In the genomic region with DNA sequence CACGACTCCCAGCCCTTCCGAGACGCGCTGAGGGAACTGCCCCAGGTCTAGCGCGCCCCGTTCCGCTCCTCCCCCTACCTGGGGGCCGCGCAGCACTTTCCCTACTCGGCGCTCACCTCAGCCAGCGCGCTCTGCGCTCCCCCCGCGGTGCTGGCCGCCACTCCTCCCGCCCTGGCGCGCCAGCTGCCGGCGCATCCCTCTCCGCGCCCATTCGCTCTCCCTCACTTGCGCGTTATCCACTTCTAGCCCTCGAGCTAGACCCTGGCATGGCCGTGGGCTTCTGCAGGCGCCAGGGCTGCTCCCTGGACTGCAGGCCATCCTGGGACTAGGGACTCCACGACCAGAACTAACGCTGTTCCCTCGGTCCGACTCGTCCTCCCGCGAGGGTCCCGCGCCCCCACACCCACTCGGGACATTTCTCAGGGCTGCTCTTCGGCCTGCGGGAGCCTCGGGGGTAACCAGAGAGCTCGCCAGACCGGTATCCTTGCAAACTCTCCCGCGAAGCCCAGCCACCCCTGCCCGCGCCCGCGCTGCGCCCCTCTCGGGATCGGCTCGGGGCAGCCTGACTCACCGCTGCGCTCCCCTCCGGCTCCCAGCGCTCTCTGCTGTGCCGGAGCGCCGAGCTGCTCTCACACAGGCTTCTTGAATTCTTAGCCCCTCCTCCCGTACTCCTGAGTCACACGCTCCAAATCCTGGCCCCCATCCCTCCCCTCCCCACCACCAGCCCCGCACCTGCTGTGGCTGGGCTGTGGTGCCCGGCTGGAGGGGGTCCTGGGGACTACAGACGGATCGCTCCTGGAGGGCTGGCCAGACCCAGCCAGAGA, we compare ENCODE assay signal across 1 cellular context.
A peak's percentile ranks its signal among the peaks of the same experiment; 100 is the strongest.
TF ChIP-seq lines count a peak whose summit lies in the region.

A gene (minus strand): TSS at position 617 of the 824 bp plus-strand sequence. CDS start 51,454 bp downstream, outside the sequence.

TF ChIP-seq in IMR-90, 13 proteins besides CTCF, POLR2A, EP300 and RAD21 (continued from another document):
- TF ChIP-seq, protein P1, sequence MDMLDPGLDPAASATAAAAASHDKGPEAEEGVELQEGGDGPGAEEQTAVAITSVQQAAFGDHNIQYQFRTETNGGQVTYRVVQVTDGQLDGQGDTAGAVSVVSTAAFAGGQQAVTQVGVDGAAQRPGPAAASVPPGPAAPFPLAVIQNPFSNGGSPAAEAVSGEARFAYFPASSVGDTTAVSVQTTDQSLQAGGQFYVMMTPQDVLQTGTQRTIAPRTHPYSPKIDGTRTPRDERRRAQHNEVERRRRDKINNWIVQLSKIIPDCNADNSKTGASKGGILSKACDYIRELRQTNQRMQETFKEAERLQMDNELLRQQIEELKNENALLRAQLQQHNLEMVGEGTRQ (IDR thresholded peaks at IDR 0.05; ENCODE audit: low read depth, low read length) = no peak
- TF ChIP-seq, protein P2, sequence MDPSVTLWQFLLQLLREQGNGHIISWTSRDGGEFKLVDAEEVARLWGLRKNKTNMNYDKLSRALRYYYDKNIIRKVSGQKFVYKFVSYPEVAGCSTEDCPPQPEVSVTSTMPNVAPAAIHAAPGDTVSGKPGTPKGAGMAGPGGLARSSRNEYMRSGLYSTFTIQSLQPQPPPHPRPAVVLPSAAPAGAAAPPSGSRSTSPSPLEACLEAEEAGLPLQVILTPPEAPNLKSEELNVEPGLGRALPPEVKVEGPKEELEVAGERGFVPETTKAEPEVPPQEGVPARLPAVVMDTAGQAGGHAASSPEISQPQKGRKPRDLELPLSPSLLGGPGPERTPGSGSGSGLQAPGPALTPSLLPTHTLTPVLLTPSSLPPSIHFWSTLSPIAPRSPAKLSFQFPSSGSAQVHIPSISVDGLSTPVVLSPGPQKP (IDR thresholded peaks at IDR 0.05; ENCODE audit: borderline replicate concordance, low read depth, low read length) = no peak
- peak; percentile 44; the same call in 1 of the 2 replicates for TF ChIP-seq MAZ (IDR thresholded peaks at IDR 0.05; ENCODE audit: borderline replicate concordance, low read depth, low read length)
- TF ChIP-seq CHD1 (IDR thresholded peaks at IDR 0.05; ENCODE audit: low read depth, low read length) = no peak
- no peak for TF ChIP-seq MAFK (IDR thresholded peaks at IDR 0.05; ENCODE audit: low read depth, low read length)
